In genomic region chr18:59562751-59563150, GRCh38 we compare ENCODE assay signal across 28 cellular contexts.
"Had no signal": no experiment of that assay in that cellular context is flagged by ENCODE, and none has a peak within 500 bp of the region (broad histone marks: within the 10 kb centered on the region; RNA-seq: fewer than 3 reads in every experiment).

No MANE protein-coding gene starts in this region.

- H3K4me1 Mint-ChIP-seq: activated CD4-positive, alpha-beta memory T cell treated with anti-CD3 and anti-CD28 coated beads, Interleukin-2, amount 10 ng/mL, durations not matched to agents 7 days and 5 days; activated CD4-positive, alpha-beta T cell treated with anti-CD3 and anti-CD28 coated beads, Interleukin-2, amount 10 ng/mL, durations not matched to agents 7 days and 5 days; activated naive CD4-positive, alpha-beta T cell treated with anti-CD3 and anti-CD28 coated beads, Interleukin-2, amount 50 U/mL, for 24 hours; activated naive CD8-positive, alpha-beta T cell treated with anti-CD3 and anti-CD28 coated beads for 36 hours; activated naive CD8-positive, alpha-beta T cell treated with anti-CD3 and anti-CD28 coated beads, Interleukin-2, amount 50 U/mL, for 24 hours; central memory CD8-positive, alpha-beta T cell; endodermal cell had no signal

- H3K27ac Mint-ChIP-seq: activated CD4-positive, alpha-beta memory T cell treated with anti-CD3 and anti-CD28 coated beads, Interleukin-2, amount 10 ng/mL, durations not matched to agents 7 days and 5 days; activated CD4-positive, alpha-beta T cell treated with anti-CD3 and anti-CD28 coated beads, Interleukin-2, amount 10 ng/mL, durations not matched to agents 7 days and 5 days; activated naive CD4-positive, alpha-beta T cell treated with anti-CD3 and anti-CD28 coated beads for 36 hours; activated naive CD4-positive, alpha-beta T cell treated with anti-CD3 and anti-CD28 coated beads, Interleukin-2, amount 50 U/mL, for 24 hours; activated naive CD8-positive, alpha-beta T cell treated with anti-CD3 and anti-CD28 coated beads for 36 hours; activated naive CD8-positive, alpha-beta T cell treated with anti-CD3 and anti-CD28 coated beads, Interleukin-2, amount 50 U/mL, for 24 hours; activated T-cell treated with anti-CD3 and anti-CD28 coated beads, Interleukin-2, amount 50 U/mL, for 24 hours; activated T-helper 2 cell treated with anti-CD3 and anti-CD28 coated beads, Interferon-gamma antibody, Interleukin-2, Interleukin-4, amounts not matched to agents 10 μg/mL and 5 μg/mL and 100 μg/mL, durations not matched to agents 14 hours and 24 hours and 36 hours; dendritic cell treated with granulocyte-macrophage colony-stimulating factor and Interleukin-4, amounts not matched to agents 40 ng/mL and 50 ng/mL, for 4 days; endodermal cell; WTC11 had no signal

- H3K36me3 Mint-ChIP-seq: activated naive CD4-positive, alpha-beta T cell treated with anti-CD3 and anti-CD28 coated beads, Interleukin-2, amount 50 U/mL, for 24 hours; activated naive CD8-positive, alpha-beta T cell treated with anti-CD3 and anti-CD28 coated beads for 36 hours; brain had no signal

- H3K4me3 Mint-ChIP-seq: activated CD4-positive, alpha-beta memory T cell treated with anti-CD3 and anti-CD28 coated beads, Interleukin-2, amount 10 ng/mL, durations not matched to agents 7 days and 5 days; activated CD4-positive, alpha-beta T cell treated with anti-CD3 and anti-CD28 coated beads, Interleukin-2, amount 10 ng/mL, durations not matched to agents 7 days and 5 days; activated naive CD4-positive, alpha-beta T cell treated with anti-CD3 and anti-CD28 coated beads for 36 hours; activated naive CD4-positive, alpha-beta T cell treated with anti-CD3 and anti-CD28 coated beads, Interleukin-2, amount 50 U/mL, for 24 hours; activated naive CD8-positive, alpha-beta T cell treated with anti-CD3 and anti-CD28 coated beads for 36 hours; activated naive CD8-positive, alpha-beta T cell treated with anti-CD3 and anti-CD28 coated beads, Interleukin-2, amount 50 U/mL, for 24 hours; activated T-cell treated with anti-CD3 and anti-CD28 coated beads, Interleukin-2, amount 50 U/mL, for 24 hours; central memory CD8-positive, alpha-beta T cell; dendritic cell treated with granulocyte-macrophage colony-stimulating factor and Interleukin-4, amounts not matched to agents 40 ng/mL and 50 ng/mL, for 4 days; endodermal cell; WTC11 had no signal

- H3K4me3 ChIP-seq: adrenal gland, ascending aorta, breast epithelium, coronary artery, dorsolateral prefrontal cortex had no signal

- ATAC-seq: activated naive CD8-positive, alpha-beta T cell treated with anti-CD3 and anti-CD28 coated beads, Interleukin-2, amount 50 U/mL, for 24 hours; esophagus mucosa; WTC11 had no signal

- H3K27me3 Mint-ChIP-seq: activated naive CD8-positive, alpha-beta T cell treated with anti-CD3 and anti-CD28 coated beads for 36 hours; activated naive CD8-positive, alpha-beta T cell treated with anti-CD3 and anti-CD28 coated beads, Interleukin-2, amount 50 U/mL, for 24 hours; activated T-cell treated with anti-CD3 and anti-CD28 coated beads, Interleukin-2, amount 50 U/mL, for 24 hours; brain; central memory CD8-positive, alpha-beta T cell; dendritic cell treated with granulocyte-macrophage colony-stimulating factor and Interleukin-4, amounts not matched to agents 40 ng/mL and 50 ng/mL, for 4 days had no signal

- H3K9me3 Mint-ChIP-seq: activated CD4-positive, alpha-beta memory T cell treated with anti-CD3 and anti-CD28 coated beads, Interleukin-2, amount 10 ng/mL, durations not matched to agents 7 days and 5 days; activated CD4-positive, alpha-beta T cell treated with anti-CD3 and anti-CD28 coated beads, Interleukin-2, amount 10 ng/mL, durations not matched to agents 7 days and 5 days; activated naive CD4-positive, alpha-beta T cell treated with anti-CD3 and anti-CD28 coated beads for 36 hours; activated naive CD8-positive, alpha-beta T cell treated with anti-CD3 and anti-CD28 coated beads for 36 hours; activated naive CD8-positive, alpha-beta T cell treated with anti-CD3 and anti-CD28 coated beads, Interleukin-2, amount 50 U/mL, for 24 hours; activated T-cell treated with anti-CD3 and anti-CD28 coated beads, Interleukin-2, amount 50 U/mL, for 24 hours; activated T-helper 2 cell treated with anti-CD3 and anti-CD28 coated beads, Interferon-gamma antibody, Interleukin-2, Interleukin-4, amounts not matched to agents 10 μg/mL and 5 μg/mL and 100 μg/mL, durations not matched to agents 14 hours and 24 hours and 36 hours; endodermal cell had no signal

- DNase-seq: activated CD4-positive, alpha-beta memory T cell treated with anti-CD3 and anti-CD28 coated beads, Interleukin-2, amount 10 ng/mL, durations not matched to agents 7 days and 5 days; activated CD4-positive, alpha-beta T cell treated with anti-CD3 and anti-CD28 coated beads for 1 hour; activated CD4-positive, alpha-beta T cell treated with anti-CD3 and anti-CD28 coated beads for 4 hours; activated CD4-positive, alpha-beta T cell treated with anti-CD3 and anti-CD28 coated beads, Interleukin-2, amount 10 ng/mL, durations not matched to agents 7 days and 5 days; activated CD4-positive, alpha-beta T cell treated with anti-CD3 and anti-CD28 coated beads, Interleukin-2, amount 50 U/mL, for 4 hours; activated CD8-positive, alpha-beta memory T cell treated with anti-CD3 and anti-CD28 coated beads, Interleukin-2, amount 50 U/mL, for 48 hours; activated effector memory CD4-positive, alpha-beta T cell treated with anti-CD3 and anti-CD28 coated beads, Interleukin-2, amount 50 U/mL, for 16 hours; activated naive CD4-positive, alpha-beta T cell treated with anti-CD3 and anti-CD28 coated beads for 36 hours; activated naive CD8-positive, alpha-beta T cell treated with anti-CD3 and anti-CD28 coated beads for 36 hours; activated naive CD8-positive, alpha-beta T cell treated with anti-CD3 and anti-CD28 coated beads, Interleukin-2, amount 50 U/mL, for 24 hours; activated T-cell treated with anti-CD3 and anti-CD28 coated beads for 4 hours; activated T-cell treated with anti-CD3 and anti-CD28 coated beads, Interleukin-2, amount 50 U/mL, for 24 hours; adrenal gland; dorsolateral prefrontal cortex; effector memory CD4-positive, alpha-beta T cell; endodermal cell; head of caudate nucleus; T-helper 2 cell had no signal
